8 cellular contexts compared by ENCODE assay signal in genomic region chr3:41460736-41461135, GRCh38.
"Had no signal": no experiment of that assay in that cellular context is flagged by ENCODE, and none has a peak within 500 bp of the region (broad histone marks: within the 10 kb centered on the region; RNA-seq: fewer than 3 reads in every experiment).

No MANE protein-coding gene starts in this region.

- DNase-seq: GM23248, GOT3, H7, H9, HCEC 1CT, HFFc6 had no signal

- H3K27ac ChIP-seq: GM23248 had no signal

- H3K9ac ChIP-seq: GM23248 had no signal

- H3K4me2 ChIP-seq: GM23338 had no signal

- H3K9me3 ChIP-seq: HAP-1 had no signal

- H3K4me1 ChIP-seq: HAP-1 had no signal

- H3K4me3 ChIP-seq: GM23248, GM23338, HAP-1 had no signal

- H3K9me3 Mint-ChIP-seq: GM23338, H9, HFFc6 had no signal

- H3K36me3 ChIP-seq: HAP-1 had no signal

- H3K4me3 Mint-ChIP-seq: GM23338, H9, HFFc6 had no signal

- H2AFZ ChIP-seq: GM23248, GM23338 had no signal

- H3K27ac Mint-ChIP-seq: GM23338, H9, HFFc6 had no signal
